ENCODE assay signal across 13 cellular contexts in genomic region chr20:53146201-53146891, GRCh38.
DNase-seq lines count a peak whose midpoint lies in the region; ATAC-seq, FAIRE-seq and TF ChIP-seq lines count a peak whose summit lies in the region.
"Had no signal": no experiment of that assay in that cellular context is flagged by ENCODE, and none has a peak within 500 bp of the region (broad histone marks: within the 10 kb centered on the region; RNA-seq: fewer than 3 reads in every experiment).

No MANE protein-coding gene starts in this region.

- H3K27ac ChIP-seq in A673 (ENCODE audit: low read depth, low read length, poor library complexity, severe bottlenecking) (no peak overlapping the region), small intestine (ENCODE audit: low read depth in 1 of 2, low read length in 1 of 2) (no peak overlapping the region)

- no peaks in the 10 kb centered on the region for H3K36me3 ChIP-seq in A673 (ENCODE audit: insufficient read depth, low read length, poor library complexity, severe bottlenecking)
- no peaks in the 10 kb centered on the region for H3K36me3 ChIP-seq in small intestine (ENCODE audit: control insufficient read depth in 2 of 2, insufficient read depth in 2 of 2, low read length in 2 of 2)
- H3K36me3 ChIP-seq: adrenal gland had no signal

- H3K9me3 ChIP-seq in A673 (ENCODE audit: low read depth, low read length, poor library complexity, severe bottlenecking) (no peaks in the 10 kb centered on the region), small intestine (ENCODE audit: control insufficient read depth, low read depth) (no peaks in the 10 kb centered on the region)
- H3K9me3 ChIP-seq: adrenal gland had no signal

- peaks cover 57% of the 10 kb centered on the region for H3K4me1 ChIP-seq in A673 (ENCODE audit: insufficient read depth, low read length, poor library complexity, severe bottlenecking)
- H3K4me1 ChIP-seq in small intestine (ENCODE audit: control insufficient read depth in 2 of 2, insufficient read depth in 1 of 2, low read depth in 1 of 2, low read length in 1 of 2): no peaks in the 10 kb centered on the region

- CTCF ChIA-PET in A673 (lab: Charles Lee): no interaction called here

- ATAC-seq in GM21526 (IDR thresholded peaks at IDR 0.05; ENCODE audit: low FRiP score, unreplicated experiment) (peak; percentile 65), GM21737 (IDR thresholded peaks at IDR 0.05; ENCODE audit: unreplicated experiment) (no peak)
- ATAC-seq: Right ventricle myocardium inferior had no signal

- H3K27me3 ChIP-seq in A673 (replicated peaks; ENCODE audit: insufficient read depth, low read depth, low read length, poor library complexity): no peaks in the 10 kb centered on the region
- no peaks in the 10 kb centered on the region for H3K27me3 ChIP-seq in small intestine (ENCODE audit: control insufficient read depth in 2 of 2, insufficient read depth in 2 of 2, low read length in 2 of 2)
- H3K27me3 ChIP-seq: adrenal gland had no signal

- 80 to 92% (median 85%) methylated on average over 10 of the region's 10 CpGs for WGBS in small intestine, 3 donors

- FAIRE-seq in small intestine (lab: Jason Lieb, UNC): no peak
- FAIRE-seq: TTC549 had no signal

- peak; percentile 39 for DNase-seq in A673 (ENCODE audit: low spot score)
- DNase-seq in activated CD4-positive, alpha-beta T cell treated with anti-CD3 and anti-CD28 coated beads for 48 hours: peak; percentile 80
- peak; percentile 37 to 60 (median 49) for DNase-seq in stimulated activated CD4-positive, alpha-beta T cell treated with anti-CD3 and anti-CD28 coated beads, Interleukin-12 subunit alpha, Interleukin-12 subunit beta, amount 100 ng/mL, for 48 hours (ENCODE audit: low read depth in 2 of 3, low spot score in 1 of 3)
- no peak for DNase-seq in NCI-H2196 (lab: John Stamatoyannopoulos, UW; ENCODE audit: unreplicated experiment)
- no peak for DNase-seq in small intestine
- DNase-seq in COLO668 (lab: John Stamatoyannopoulos, UW; ENCODE audit: unreplicated experiment): no peak
- DNase-seq: adrenal gland, NCI-H1105, NCI-H524 had no signal

- H3K4me3 ChIP-seq in A673 (ENCODE audit: low read depth, low read length, poor library complexity, severe bottlenecking) (no peak overlapping the region), small intestine (ENCODE audit: low read depth in 1 of 2, low read length in 2 of 2) (no peak overlapping the region)
- H3K4me3 ChIP-seq: adrenal gland had no signal

- no TSS peak for BruUV-seq in A673 (replicated peaks; lab: Mats Ljungman, UMichigan)

- intact Hi-C loops in A673 (cut with micrococcal nuclease; ENCODE audit: unreplicated experiment): loop anchor here (5.0 to 10.0 kb wide), 2 partner anchors 174 to 798 kb away; partner anchors contain the start of gene TSHZ2

- POLR2A ChIA-PET in A673 (lab: Charles Lee; ENCODE audit: low non-redundant PET): interaction anchor here (0.6 to 0.7 kb wide), 2 partner anchors 17 to 36 kb away, joined by 3 read pairs; no protein-coding TSS in a partner anchor

- no peak for TF ChIP-seq CTCF in A673 (conservative IDR thresholded peaks at IDR 0.05; ENCODE audit: low read depth, low read length)

Comparison
In these comparisons a context has a peak if more than half of its experiments do, and no peak if none do; other contexts are left out.
1. DNase-seq: peak in A673 (single experiment), activated CD4-positive, alpha-beta T cell treated with anti-CD3 and anti-CD28 coated beads for 48 hours (single experiment) and stimulated activated CD4-positive, alpha-beta T cell treated with anti-CD3 and anti-CD28 coated beads, Interleukin-12 subunit alpha, Interleukin-12 subunit beta, amount 100 ng/mL, for 48 hours (3 of 3); none in NCI-H2196 (single experiment), small intestine (single experiment) and COLO668 (single experiment).